ENCODE assay signal across 8 cellular contexts in genomic region chr10:103491729-103492364, GRCh38. TPM values are rescaled to one million over a fixed set of nuclear protein-coding genes. Genes with fewer than 3 reads are reported as not detected.
DNase-seq lines count a peak whose midpoint lies in the region; TF ChIP-seq lines count a peak whose summit lies in the region.
"Had no signal": no experiment of that assay in that cellular context is flagged by ENCODE, and none has a peak within 500 bp of the region (broad histone marks: within the 10 kb centered on the region; RNA-seq: fewer than 3 reads in every experiment).

No MANE protein-coding gene starts in this region.

- H3K27ac Mint-ChIP-seq in activated CD4-positive, alpha-beta memory T cell treated with anti-CD3 and anti-CD28 coated beads, Interleukin-2, amount 10 ng/mL, durations not matched to agents 7 days and 5 days, result no peak overlapping the region

- H3K4me3 Mint-ChIP-seq in activated CD4-positive, alpha-beta memory T cell treated with anti-CD3 and anti-CD28 coated beads, Interleukin-2, amount 10 ng/mL, durations not matched to agents 7 days and 5 days, result no peak overlapping the region

- H3K4me1 Mint-ChIP-seq in activated CD4-positive, alpha-beta memory T cell treated with anti-CD3 and anti-CD28 coated beads, Interleukin-2, amount 10 ng/mL, durations not matched to agents 7 days and 5 days, result peaks cover 22% of the 10 kb centered on the region

- no peaks in the 10 kb centered on the region for H3K9me3 Mint-ChIP-seq in activated CD4-positive, alpha-beta memory T cell treated with anti-CD3 and anti-CD28 coated beads, Interleukin-2, amount 10 ng/mL, durations not matched to agents 7 days and 5 days

- POLR2A ChIA-PET in activated CD4-positive, alpha-beta memory T cell treated with anti-CD3 and anti-CD28 coated beads, Interleukin-2, amount 10 ng/mL, durations not matched to agents 7 days and 5 days (lab: Charles Lee), result interaction anchor here (0.6 to 2.8 kb wide), 6 partner anchors 12 to 107 kb away, joined by 3 to 13 read pairs (median 3); no protein-coding TSS in a partner anchor

- TF ChIP-seq CTCF in fibroblast of villous mesenchyme (IDR thresholded peaks at IDR 0.05; ENCODE audit: insufficient read depth, low read depth, low read length), result no peak

- H3K4me3 ChIP-seq in fibroblast of villous mesenchyme (ENCODE audit: low read depth, low read length) (no peak overlapping the region), skeletal muscle cell (ENCODE audit: low read depth, low read length) (no peak overlapping the region)

- peak; percentile 95 for DNase-seq in HCEC 1CT
- peak; percentile 59 for DNase-seq in SHP77 treated with DMSO at 0.1 percent for 48 hours (lab: John Stamatoyannopoulos, UW)
- peak; percentile 97 for DNase-seq in fibroblast of villous mesenchyme (ENCODE audit: low read depth)
- DNase-seq in skeletal muscle cell (ENCODE audit: low read depth), result peak; percentile 92
- no peak for DNase-seq in stimulated activated CD4-positive, alpha-beta T cell treated with anti-CD3 and anti-CD28 coated beads, Interleukin-4, amount 100 ng/mL, for 4 hours
- DNase-seq in activated CD4-positive, alpha-beta memory T cell treated with anti-CD3 and anti-CD28 coated beads, Interleukin-2, amount 10 ng/mL, durations not matched to agents 7 days and 5 days, result no peak
- DNase-seq in activated effector memory CD4-positive, alpha-beta T cell treated with anti-CD3 and anti-CD28 coated beads, Interleukin-2, amount 50 U/mL, for 16 hours, result no peak

- no peaks in the 10 kb centered on the region for H3K36me3 Mint-ChIP-seq in activated CD4-positive, alpha-beta memory T cell treated with anti-CD3 and anti-CD28 coated beads, Interleukin-2, amount 10 ng/mL, durations not matched to agents 7 days and 5 days (ENCODE audit: low read depth)

- peaks cover 52% of the 10 kb centered on the region for H3K27me3 Mint-ChIP-seq in activated CD4-positive, alpha-beta memory T cell treated with anti-CD3 and anti-CD28 coated beads, Interleukin-2, amount 10 ng/mL, durations not matched to agents 7 days and 5 days

- CTCF ChIA-PET in activated CD4-positive, alpha-beta memory T cell treated with anti-CD3 and anti-CD28 coated beads, Interleukin-2, amount 10 ng/mL, durations not matched to agents 7 days and 5 days (lab: Charles Lee), result interaction anchor here (1.7 to 12.3 kb wide), 3 partner anchors 9 to 77 kb away, joined by 4 to 228 read pairs (median 6); no protein-coding TSS in a partner anchor

RNA-seq across cellular contexts. Expression of gene NEURL1, which starts 1.7 kb away (rescaled TPM):
- total RNA-seq in fibroblast of villous mesenchyme, result under 0.01 TPM in 2 replicates
- 1 to 10 TPM in 1 of 2 experiments, under 1 TPM in 1; 0.98 to 1.1 TPM for total RNA-seq in activated CD4-positive, alpha-beta memory T cell treated with anti-CD3 and anti-CD28 coated beads, Interleukin-2, amount 10 ng/mL, durations not matched to agents 7 days and 5 days

RNA-seq across cellular contexts. Expression of gene CALHM3, which starts 12.8 kb away (rescaled TPM):
- under 0.01 TPM in 2 replicates for total RNA-seq in fibroblast of villous mesenchyme
- under 1 TPM; 0.48 to 0.53 TPM for total RNA-seq in activated CD4-positive, alpha-beta memory T cell treated with anti-CD3 and anti-CD28 coated beads, Interleukin-2, amount 10 ng/mL, durations not matched to agents 7 days and 5 days
- total RNA-seq: SK-MEL-5 had no signal

RNA-seq across cellular contexts. Expression of gene CALHM1, which starts 33.1 kb away (rescaled TPM):
- total RNA-seq in fibroblast of villous mesenchyme, result not detected in 2 replicates
- total RNA-seq in activated CD4-positive, alpha-beta memory T cell treated with anti-CD3 and anti-CD28 coated beads, Interleukin-2, amount 10 ng/mL, durations not matched to agents 7 days and 5 days, result under 1 TPM; 0.58 to 0.73 TPM
- total RNA-seq: SK-MEL-5 had no signal

RNA-seq across cellular contexts. Expression of gene CALHM2, which starts 39.7 kb away (rescaled TPM):
- total RNA-seq in fibroblast of villous mesenchyme, result 19.6 and 32.4 TPM in 2 replicates
- 100 to 1,000 TPM; 135 to 138 TPM for total RNA-seq in activated CD4-positive, alpha-beta memory T cell treated with anti-CD3 and anti-CD28 coated beads, Interleukin-2, amount 10 ng/mL, durations not matched to agents 7 days and 5 days
- total RNA-seq: SK-MEL-5 had no signal

Comparison
In these comparisons a context has a peak if more than half of its experiments do, and no peak if none do; other contexts are left out.
1. DNase-seq: peak in HCEC 1CT (single experiment), SHP77 treated with DMSO at 0.1 percent for 48 hours (single experiment), fibroblast of villous mesenchyme (single experiment) and skeletal muscle cell (single experiment); none in stimulated activated CD4-positive, alpha-beta T cell treated with anti-CD3 and anti-CD28 coated beads, Interleukin-4, amount 100 ng/mL, for 4 hours (0 of 2), activated CD4-positive, alpha-beta memory T cell treated with anti-CD3 and anti-CD28 coated beads, Interleukin-2, amount 10 ng/mL, durations not matched to agents 7 days and 5 days (single experiment) and activated effector memory CD4-positive, alpha-beta T cell treated with anti-CD3 and anti-CD28 coated beads, Interleukin-2, amount 50 U/mL, for 16 hours (single experiment).